Comparison of ENCODE assay signal across 10 cellular contexts in the genomic region with DNA sequence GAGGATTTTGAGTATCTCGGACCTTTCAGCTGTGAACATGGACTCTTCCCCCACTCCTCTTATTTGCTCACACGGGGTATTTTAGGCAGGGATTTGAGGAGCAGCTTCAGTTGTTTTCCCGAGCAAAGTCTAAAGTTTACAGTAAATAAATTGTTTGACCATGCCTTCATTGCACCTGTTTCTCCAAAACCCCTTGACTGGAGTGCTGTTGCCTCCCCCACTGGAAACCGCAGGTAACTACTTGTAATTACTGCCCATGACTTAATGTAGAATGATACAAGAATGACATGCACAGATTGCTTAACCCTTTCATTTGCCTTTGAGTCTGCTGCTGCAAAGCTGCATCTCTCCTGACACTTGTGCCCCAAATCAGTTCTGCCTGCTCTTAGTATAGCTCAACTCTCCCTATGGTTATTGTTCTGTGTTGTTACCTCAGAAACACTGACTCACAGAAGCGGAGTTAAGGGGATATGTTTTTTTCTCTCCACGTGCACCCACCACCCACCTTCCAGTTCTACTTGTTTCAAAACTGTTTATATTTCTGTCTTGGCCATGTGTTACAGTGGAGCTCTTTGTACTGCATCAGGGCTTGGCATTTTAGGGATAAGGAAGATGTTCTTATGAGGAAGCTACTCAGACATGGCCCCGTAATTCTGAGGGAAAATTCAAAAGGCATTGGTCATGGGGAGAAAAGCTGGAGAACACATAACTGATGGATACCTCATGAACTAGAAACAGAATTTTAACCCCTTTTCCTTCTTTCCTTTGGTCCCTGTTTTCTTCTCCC. TPM values are rescaled to one million over a fixed set of nuclear protein-coding genes. Genes with fewer than 3 reads are reported as not detected.
A peak's percentile ranks its signal among the peaks of the same experiment; 100 is the strongest.
DNase-seq lines count a peak whose midpoint lies in the region; ATAC-seq and TF ChIP-seq lines count a peak whose summit lies in the region.
"Had no signal": no experiment of that assay in that cellular context is flagged by ENCODE, and none has a peak within 500 bp of the region (broad histone marks: within the 10 kb centered on the region; RNA-seq: fewer than 3 reads in every experiment).

No MANE protein-coding gene starts in this region.

- no peaks in the 10 kb centered on the region for H3K36me3 ChIP-seq in endodermal cell (ENCODE audit: control insufficient read depth, insufficient read depth, low read length)

- no peak for DNase-seq in GM12864 (ENCODE audit: low read depth)
- peak; percentile 17 for DNase-seq in NCI-H510A treated with DMSO at 0.1 percent for 48 hours (lab: John Stamatoyannopoulos, UW)
- no peak for DNase-seq in endodermal cell
- peak; percentile 49 for DNase-seq in renal cortical epithelial cell (ENCODE audit: low read depth)
- no peak for DNase-seq in activated T-helper 2 cell treated with anti-CD3 and anti-CD28 coated beads, Interferon-gamma antibody, Interleukin-2, Interleukin-4, amounts not matched to agents 10 μg/mL and 5 μg/mL and 100 μg/mL, durations not matched to agents 14 hours and 24 hours and 36 hours (ENCODE audit: low spot score)
- DNase-seq in KG1 (lab: John Stamatoyannopoulos, UW): no peak
- DNase-seq in cortex of kidney (lab: John Stamatoyannopoulos, UW): no peak
- DNase-seq: activated naive CD4-positive, alpha-beta T cell treated with Interleukin-2 at 50 U/mL for 16 hours; NCI-H2029 treated with DMSO at 0.1 percent for 48 hours had no signal

- H3K4me3 Mint-ChIP-seq in endodermal cell: no peak overlapping the region
- H3K4me3 Mint-ChIP-seq in activated T-helper 2 cell treated with anti-CD3 and anti-CD28 coated beads, Interferon-gamma antibody, Interleukin-2, Interleukin-4, amounts not matched to agents 10 μg/mL and 5 μg/mL and 100 μg/mL, durations not matched to agents 14 hours and 24 hours and 36 hours (ENCODE audit: low read depth): no peak overlapping the region

- no peak overlapping the region for H3K27ac ChIP-seq in endodermal cell (ENCODE audit: low read depth, low read length)

- H3K36me3 Mint-ChIP-seq in endodermal cell (ENCODE audit: low read depth): no peaks in the 10 kb centered on the region
- H3K36me3 Mint-ChIP-seq in activated T-helper 2 cell treated with anti-CD3 and anti-CD28 coated beads, Interferon-gamma antibody, Interleukin-2, Interleukin-4, amounts not matched to agents 10 μg/mL and 5 μg/mL and 100 μg/mL, durations not matched to agents 14 hours and 24 hours and 36 hours (ENCODE audit: low read depth): no peaks in the 10 kb centered on the region

- ATAC-seq in GM21528 (IDR thresholded peaks at IDR 0.05; ENCODE audit: low FRiP score, unreplicated experiment): no peak

- no peaks in the 10 kb centered on the region for H3K9me3 ChIP-seq in endodermal cell (ENCODE audit: control insufficient read depth, low read length)

- peaks cover 53% of the 10 kb centered on the region for H3K27me3 Mint-ChIP-seq in endodermal cell (ENCODE audit: insufficient read depth)
- peaks cover 61% of the 10 kb centered on the region for H3K27me3 Mint-ChIP-seq in activated T-helper 2 cell treated with anti-CD3 and anti-CD28 coated beads, Interferon-gamma antibody, Interleukin-2, Interleukin-4, amounts not matched to agents 10 μg/mL and 5 μg/mL and 100 μg/mL, durations not matched to agents 14 hours and 24 hours and 36 hours (ENCODE audit: low read depth)

- peak; percentile 40 for TF ChIP-seq CTCF in GM12864 (IDR thresholded peaks at IDR 0.05; ENCODE audit: low read depth, low read length, missing control alignments)
- peak; percentile 27 for TF ChIP-seq CTCF in endodermal cell (conservative IDR thresholded peaks at IDR 0.05)

- H3K9ac ChIP-seq in endodermal cell (ENCODE audit: extremely low read depth, low read length, poor library complexity, severe bottlenecking): no peak overlapping the region

- WGBS in endodermal cell (ENCODE audit: insufficient coverage in 1 of 2, insufficient read length in 1 of 2), 2 experiments: 78 to 81% methylated on average over 3 to 7 of the region's 7 CpGs

- H3K9me3 Mint-ChIP-seq in endodermal cell: no peaks in the 10 kb centered on the region
- H3K9me3 Mint-ChIP-seq in activated T-helper 2 cell treated with anti-CD3 and anti-CD28 coated beads, Interferon-gamma antibody, Interleukin-2, Interleukin-4, amounts not matched to agents 10 μg/mL and 5 μg/mL and 100 μg/mL, durations not matched to agents 14 hours and 24 hours and 36 hours: no peaks in the 10 kb centered on the region

- peaks cover 39% of the 10 kb centered on the region for H3K27me3 ChIP-seq in endodermal cell (ENCODE audit: control insufficient read depth, insufficient read depth, low read length, poor library complexity, severe bottlenecking)

- H3K4me1 ChIP-seq in endodermal cell (ENCODE audit: control insufficient read depth, insufficient read depth, low read length): peaks cover 6% of the 10 kb centered on the region

- no peak overlapping the region for H3K27ac Mint-ChIP-seq in endodermal cell
- no peak overlapping the region for H3K27ac Mint-ChIP-seq in activated T-helper 2 cell treated with anti-CD3 and anti-CD28 coated beads, Interferon-gamma antibody, Interleukin-2, Interleukin-4, amounts not matched to agents 10 μg/mL and 5 μg/mL and 100 μg/mL, durations not matched to agents 14 hours and 24 hours and 36 hours

- H3K4me3 ChIP-seq in GM12864 (ENCODE audit: low read depth, low read length) (peak overlapping the region; percentile 0; the same call in 1 of the 2 replicates), endodermal cell (ENCODE audit: low read length) (peak overlapping the region; percentile 67)

- intact Hi-C loops in activated T-helper 2 cell treated with anti-CD3 and anti-CD28 coated beads, Interferon-gamma antibody, Interleukin-2, Interleukin-4, amounts not matched to agents 10 μg/mL and 5 μg/mL and 100 μg/mL, durations not matched to agents 14 hours and 24 hours and 36 hours (cut with micrococcal nuclease): loop anchor here (5.0 to 10.0 kb wide), 2 partner anchors 96 to 166 kb away; no protein-coding TSS in a partner anchor

- peaks cover 52% of the 10 kb centered on the region for H3K4me1 Mint-ChIP-seq in endodermal cell
- peaks cover 18% of the 10 kb centered on the region for H3K4me1 Mint-ChIP-seq in activated T-helper 2 cell treated with anti-CD3 and anti-CD28 coated beads, Interferon-gamma antibody, Interleukin-2, Interleukin-4, amounts not matched to agents 10 μg/mL and 5 μg/mL and 100 μg/mL, durations not matched to agents 14 hours and 24 hours and 36 hours (ENCODE audit: low read depth)

RNA-seq across cellular contexts. Expression of gene ADRB2, which starts 2.2 kb away (rescaled TPM):
- total RNA-seq in endodermal cell: under 1 TPM; 0.20 to 0.42 TPM
- polyA plus RNA-seq in endodermal cell (2013, experiment 1 of 2): 0.50 TPM
- polyA plus RNA-seq in endodermal cell (2013, experiment 2 of 2): 0.41 TPM
- 2.7 and 7.6 TPM in 2 replicates for total RNA-seq in renal cortical epithelial cell
- 0.21 and 0.30 TPM in 2 replicates for total RNA-seq in activated T-helper 2 cell treated with anti-CD3 and anti-CD28 coated beads, Interferon-gamma antibody, Interleukin-2, Interleukin-4, amounts not matched to agents 10 μg/mL and 5 μg/mL and 100 μg/mL, durations not matched to agents 14 hours and 24 hours and 36 hours

Comparison
In these comparisons a context has a peak if more than half of its experiments do, and no peak if none do; other contexts are left out.
1. DNase-seq: peak in NCI-H510A treated with DMSO at 0.1 percent for 48 hours (single experiment) and renal cortical epithelial cell (single experiment); none in GM12864 (single experiment), endodermal cell (single experiment), activated T-helper 2 cell treated with anti-CD3 and anti-CD28 coated beads, Interferon-gamma antibody, Interleukin-2, Interleukin-4, amounts not matched to agents 10 μg/mL and 5 μg/mL and 100 μg/mL, durations not matched to agents 14 hours and 24 hours and 36 hours (single experiment), KG1 (single experiment) and cortex of kidney (single experiment).